Comparison of ENCODE assay signal across 1 cellular context in the genomic region with DNA sequence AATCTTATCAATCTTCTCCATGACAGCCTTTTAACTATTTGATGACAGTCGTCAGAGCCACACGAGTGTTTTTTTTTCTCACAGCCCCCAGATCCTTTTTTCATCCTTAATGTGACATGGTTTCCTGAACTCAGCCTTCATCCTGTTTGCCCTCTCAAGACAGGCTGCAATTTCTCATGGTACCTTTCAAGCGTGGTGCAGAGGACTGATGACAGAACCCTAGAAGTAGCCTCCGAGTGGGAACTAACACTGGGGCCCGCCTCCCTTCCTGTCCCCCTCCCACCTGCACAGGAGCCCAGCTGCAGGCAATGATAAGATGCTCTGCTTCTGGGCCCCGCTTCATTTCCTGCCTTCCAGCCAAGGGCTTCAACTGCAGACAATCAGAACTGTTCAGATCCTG.
TF ChIP-seq lines count a peak whose summit lies in the region.

No MANE protein-coding gene starts in this region.

TF ChIP-seq in K562, 482 proteins besides CTCF, POLR2A, EP300 and RAD21 (continued from another document and continues in another):
- TF ChIP-seq, protein P1, sequence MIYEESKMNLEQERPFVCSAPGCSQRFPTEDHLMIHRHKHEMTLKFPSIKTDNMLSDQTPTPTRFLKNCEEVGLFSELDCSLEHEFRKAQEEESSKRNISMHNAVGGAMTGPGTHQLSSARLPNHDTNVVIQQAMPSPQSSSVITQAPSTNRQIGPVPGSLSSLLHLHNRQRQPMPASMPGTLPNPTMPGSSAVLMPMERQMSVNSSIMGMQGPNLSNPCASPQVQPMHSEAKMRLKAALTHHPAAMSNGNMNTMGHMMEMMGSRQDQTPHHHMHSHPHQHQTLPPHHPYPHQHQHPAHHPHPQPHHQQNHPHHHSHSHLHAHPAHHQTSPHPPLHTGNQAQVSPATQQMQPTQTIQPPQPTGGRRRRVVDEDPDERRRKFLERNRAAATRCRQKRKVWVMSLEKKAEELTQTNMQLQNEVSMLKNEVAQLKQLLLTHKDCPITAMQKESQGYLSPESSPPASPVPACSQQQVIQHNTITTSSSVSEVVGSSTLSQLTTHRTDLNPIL (CRISPR knock-in tag; IDR thresholded peaks at IDR 0.05) = no peak
- TF ChIP-seq POLR2H (tag; IDR thresholded peaks at IDR 0.05; ENCODE audit: low read depth) (no peak), ZBTB7A (IDR thresholded peaks at IDR 0.05; ENCODE audit: borderline replicate concordance, control insufficient read depth, low read depth, low read length) (peak; percentile 88; the same call in 1 of the 2 replicates), MECOM (CRISPR knock-in tag; IDR thresholded peaks at IDR 0.05) (no peak), RBM14 (IDR thresholded peaks at IDR 0.05; ENCODE audit: borderline replicate concordance, insufficient read depth, low read depth, low read length) (no peak), ATF7 (IDR thresholded peaks at IDR 0.05) (0 out of 2 replicates have a peak, but pooled peaks have one; percentile 41), ZC3H11A (IDR thresholded peaks at IDR 0.05; ENCODE audit: low read depth, low read length) (no peak), MLX (CRISPR knock-in tag; conservative IDR thresholded peaks at IDR 0.05) (no peak), ZNF133 (CRISPR knock-in tag; IDR thresholded peaks at IDR 0.05) (no peak), GATAD2B (IDR thresholded peaks at IDR 0.05; ENCODE audit: borderline replicate concordance) (no peak), ELF2 (CRISPR knock-in tag; IDR thresholded peaks at IDR 0.05) (no peak), TSC22D4 (tag; IDR thresholded peaks at IDR 0.05) (no peak), RFX7 (CRISPR knock-in tag; IDR thresholded peaks at IDR 0.05) (no peak), CEBPZ (IDR thresholded peaks at IDR 0.05; ENCODE audit: borderline replicate concordance, low read depth, low read length) (no peak), CC2D1A (IDR thresholded peaks at IDR 0.05) (peak; percentile 88; the same call in 1 of the 2 replicates), ZNF280A (IDR thresholded peaks at IDR 0.05; ENCODE audit: low read depth, partially characterized antibody) (no peak), HCFC1 (IDR thresholded peaks at IDR 0.05; ENCODE audit: low read depth, low read length) (no peak), ZNF212 (CRISPR knock-in tag; IDR thresholded peaks at IDR 0.05) (no peak), ZBTB8A (IDR thresholded peaks at IDR 0.05; ENCODE audit: partially characterized antibody) (no peak), DEAF1 (CRISPR knock-in tag; IDR thresholded peaks at IDR 0.05) (no peak), ZFP91 (CRISPR knock-in tag; IDR thresholded peaks at IDR 0.05) (no peak), ZC3H4 (CRISPR knock-in tag; IDR thresholded peaks at IDR 0.05; ENCODE audit: borderline replicate concordance) (no peak), POLR2AphosphoS5 (IDR thresholded peaks at IDR 0.05; ENCODE audit: control insufficient read depth, insufficient read depth, low read depth, low read length) (peak; percentile 96), ZNF449 (CRISPR knock-in tag; IDR thresholded peaks at IDR 0.05) (no peak), NUFIP1 (IDR thresholded peaks at IDR 0.05; ENCODE audit: partially characterized antibody) (no peak), BCLAF1 (IDR thresholded peaks at IDR 0.05; ENCODE audit: borderline replicate concordance in 1 of 2, control insufficient read depth in 1 of 2, low read depth in 2 of 2, low read length in 1 of 2) (0 out of 4 replicates have a peak, but pooled peaks of 1 of the 2 experiments have one; percentile 52), MCM3 (IDR thresholded peaks at IDR 0.05) (no peak), CCAR2 (IDR thresholded peaks at IDR 0.05; ENCODE audit: low read depth, low read length) (no peak), NBN (IDR thresholded peaks at IDR 0.05; ENCODE audit: low read depth) (no peak), ZNF41 (CRISPR knock-in tag; conservative IDR thresholded peaks at IDR 0.05) (no peak), PRMT5 (CRISPR knock-in tag; IDR thresholded peaks at IDR 0.05) (no peak), SOX6 (IDR thresholded peaks at IDR 0.05) (peak; percentile 71), IRF2 (CRISPR knock-in tag; IDR thresholded peaks at IDR 0.05) (no peak), RAD51 (IDR thresholded peaks at IDR 0.05; ENCODE audit: borderline replicate concordance, low read depth) (no peak; the same call in 1 of the 2 replicates), RNF2 (IDR thresholded peaks at IDR 0.05) (peak; percentile 81), NCOA4 (IDR thresholded peaks at IDR 0.05; ENCODE audit: partially characterized antibody) (no peak), MEF2A (IDR thresholded peaks at IDR 0.05; ENCODE audit: control insufficient read depth, low read depth, low read length) (no peak), ESRRA (IDR thresholded peaks at IDR 0.05; ENCODE audit: borderline replicate concordance, low read depth) (no peak), MEF2D (tag; conservative IDR thresholded peaks at IDR 0.05; ENCODE audit: low read depth) (no peak), NR2C1 (IDR thresholded peaks at IDR 0.05) (no peak), NR2C1 (tag; IDR thresholded peaks at IDR 0.05) (no peak), ZNF764 (CRISPR knock-in tag; IDR thresholded peaks at IDR 0.05; ENCODE audit: low read depth) (no peak), ZSCAN32 (CRISPR knock-in tag; IDR thresholded peaks at IDR 0.05) (no peak), ZFP30 (CRISPR knock-in tag; IDR thresholded peaks at IDR 0.05; ENCODE audit: borderline replicate concordance) (no peak), MCM5 (IDR thresholded peaks at IDR 0.05; ENCODE audit: low read depth) (no peak)
- TF ChIP-seq, protein P2, sequence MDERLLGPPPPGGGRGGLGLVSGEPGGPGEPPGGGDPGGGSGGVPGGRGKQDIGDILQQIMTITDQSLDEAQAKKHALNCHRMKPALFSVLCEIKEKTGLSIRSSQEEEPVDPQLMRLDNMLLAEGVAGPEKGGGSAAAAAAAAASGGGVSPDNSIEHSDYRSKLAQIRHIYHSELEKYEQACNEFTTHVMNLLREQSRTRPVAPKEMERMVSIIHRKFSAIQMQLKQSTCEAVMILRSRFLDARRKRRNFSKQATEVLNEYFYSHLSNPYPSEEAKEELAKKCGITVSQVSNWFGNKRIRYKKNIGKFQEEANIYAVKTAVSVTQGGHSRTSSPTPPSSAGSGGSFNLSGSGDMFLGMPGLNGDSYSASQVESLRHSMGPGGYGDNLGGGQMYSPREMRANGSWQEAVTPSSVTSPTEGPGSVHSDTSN (CRISPR knock-in tag; IDR thresholded peaks at IDR 0.05; ENCODE audit: low read depth) = no peak
- TF ChIP-seq, protein P2 (tag; conservative IDR thresholded peaks at IDR 0.05; ENCODE audit: low read depth) = peak; percentile 73
